13 cellular contexts compared by ENCODE assay signal in the genomic region with DNA sequence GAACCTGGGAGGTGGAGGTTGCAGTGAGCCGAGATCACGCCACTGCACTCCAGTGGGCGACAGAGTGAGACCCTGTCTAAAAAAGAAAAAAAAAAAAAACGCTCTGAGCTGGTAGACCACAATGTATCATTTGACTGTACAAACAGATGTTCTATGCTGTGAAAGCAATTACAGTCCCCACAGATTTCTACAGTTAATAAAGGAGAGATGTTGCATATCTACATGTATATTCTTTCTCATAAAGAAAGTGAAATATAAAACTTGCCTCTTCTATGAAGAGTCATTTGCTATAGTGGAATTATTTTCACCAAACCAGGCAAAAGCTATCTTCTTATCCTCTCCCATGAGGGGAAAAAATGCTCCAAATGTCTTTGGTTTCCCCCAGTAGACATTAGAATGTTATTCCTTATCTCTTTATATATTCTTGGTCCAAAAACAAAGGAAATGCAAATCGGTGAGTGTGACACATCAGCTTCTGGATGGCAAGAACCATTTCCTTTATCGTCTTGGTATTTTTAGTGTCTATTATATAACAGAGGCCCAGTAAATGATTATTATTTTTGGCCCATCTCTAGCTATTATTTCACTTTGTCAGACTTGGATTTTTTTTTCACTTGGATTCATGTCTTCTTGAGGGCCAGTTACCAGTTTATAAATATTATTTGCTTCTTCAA.
DNase-seq lines count a peak whose midpoint lies in the region; ATAC-seq and TF ChIP-seq lines count a peak whose summit lies in the region.
"Had no signal": no experiment of that assay in that cellular context is flagged by ENCODE, and none has a peak within 500 bp of the region (broad histone marks: within the 10 kb centered on the region; RNA-seq: fewer than 3 reads in every experiment).

No MANE protein-coding gene starts in this region.

- H3K4me3 Mint-ChIP-seq in central memory CD8-positive, alpha-beta T cell, result no peak overlapping the region
- no peak overlapping the region for H3K4me3 Mint-ChIP-seq in naive thymus-derived CD4-positive, alpha-beta T cell
- H3K4me3 Mint-ChIP-seq in activated CD8-positive, alpha-beta T cell treated with anti-CD3 and anti-CD28 coated beads, Interleukin-2, amount 10 ng/mL, durations not matched to agents 7 days and 5 days, result no peak overlapping the region
- H3K4me3 Mint-ChIP-seq: T-helper 1 cell treated with Interleukin-12 subunit alpha and Interleukin-12 subunit beta and Interleukin-4 antibody, amounts not matched to agents 30 μg/mL and 1 μg/mL, for 36 hours had no signal

- ATAC-seq in GM18505 (IDR thresholded peaks at IDR 0.05; ENCODE audit: unreplicated experiment) (peak; percentile 85), GM21447 (IDR thresholded peaks at IDR 0.05; ENCODE audit: unreplicated experiment) (peak; percentile 49), HG03108 (IDR thresholded peaks at IDR 0.05; ENCODE audit: unreplicated experiment) (peak; percentile 60)
- no peak for ATAC-seq in central memory CD8-positive, alpha-beta T cell (replicated peaks; ENCODE audit: extremely low read depth, poor library complexity, severe bottlenecking)
- no peak for ATAC-seq in naive thymus-derived CD4-positive, alpha-beta T cell
- ATAC-seq in activated CD8-positive, alpha-beta T cell treated with anti-CD3 and anti-CD28 coated beads, Interleukin-2, amount 10 ng/mL, durations not matched to agents 7 days and 5 days, result no peak

- peak overlapping the region; percentile 70 for H3K27ac Mint-ChIP-seq in central memory CD8-positive, alpha-beta T cell (ENCODE audit: low read depth)
- no peak overlapping the region for H3K27ac Mint-ChIP-seq in naive thymus-derived CD4-positive, alpha-beta T cell
- no peak overlapping the region for H3K27ac Mint-ChIP-seq in activated CD8-positive, alpha-beta T cell treated with anti-CD3 and anti-CD28 coated beads, Interleukin-2, amount 10 ng/mL, durations not matched to agents 7 days and 5 days
- H3K27ac Mint-ChIP-seq: T-helper 1 cell treated with Interleukin-12 subunit alpha and Interleukin-12 subunit beta and Interleukin-4 antibody, amounts not matched to agents 30 μg/mL and 1 μg/mL, for 36 hours had no signal

- no peaks in the 10 kb centered on the region for H3K9me3 Mint-ChIP-seq in central memory CD8-positive, alpha-beta T cell
- H3K9me3 Mint-ChIP-seq in naive thymus-derived CD4-positive, alpha-beta T cell, result no peaks in the 10 kb centered on the region
- H3K9me3 Mint-ChIP-seq in activated CD8-positive, alpha-beta T cell treated with anti-CD3 and anti-CD28 coated beads, Interleukin-2, amount 10 ng/mL, durations not matched to agents 7 days and 5 days (ENCODE audit: insufficient read depth), result no peaks in the 10 kb centered on the region
- H3K9me3 Mint-ChIP-seq: T-helper 1 cell treated with Interleukin-12 subunit alpha and Interleukin-12 subunit beta and Interleukin-4 antibody, amounts not matched to agents 30 μg/mL and 1 μg/mL, for 36 hours had no signal

- H3K27me3 Mint-ChIP-seq in central memory CD8-positive, alpha-beta T cell, result no peaks in the 10 kb centered on the region
- H3K27me3 Mint-ChIP-seq in naive thymus-derived CD4-positive, alpha-beta T cell, result no peaks in the 10 kb centered on the region
- no peaks in the 10 kb centered on the region for H3K27me3 Mint-ChIP-seq in activated CD8-positive, alpha-beta T cell treated with anti-CD3 and anti-CD28 coated beads, Interleukin-2, amount 10 ng/mL, durations not matched to agents 7 days and 5 days (ENCODE audit: low read depth)

- no peaks in the 10 kb centered on the region for H3K27me3 ChIP-seq in naive thymus-derived CD4-positive, alpha-beta T cell (ENCODE audit: control insufficient read depth in 2 of 2, insufficient read depth in 2 of 2, low read length in 2 of 2)

- peaks cover 6% of the 10 kb centered on the region for H3K36me3 Mint-ChIP-seq in central memory CD8-positive, alpha-beta T cell (ENCODE audit: insufficient read depth)
- H3K36me3 Mint-ChIP-seq in naive thymus-derived CD4-positive, alpha-beta T cell, result peaks cover 4 to 47% (median 38%) of the 10 kb centered on the region in 5 donors
- peaks cover 4% of the 10 kb centered on the region for H3K36me3 Mint-ChIP-seq in activated CD8-positive, alpha-beta T cell treated with anti-CD3 and anti-CD28 coated beads, Interleukin-2, amount 10 ng/mL, durations not matched to agents 7 days and 5 days (ENCODE audit: low read depth)

- H3K27ac ChIP-seq in naive thymus-derived CD4-positive, alpha-beta T cell (ENCODE audit: low read depth, low read length), result no peak overlapping the region
- H3K27ac ChIP-seq: KMS-11 had no signal

- no peaks in the 10 kb centered on the region for H3K4me1 Mint-ChIP-seq in central memory CD8-positive, alpha-beta T cell
- H3K4me1 Mint-ChIP-seq in naive thymus-derived CD4-positive, alpha-beta T cell, result peaks cover 0 to 13% (median 0%) of the 10 kb centered on the region in 7 donors
- peaks cover 7% of the 10 kb centered on the region for H3K4me1 Mint-ChIP-seq in activated CD8-positive, alpha-beta T cell treated with anti-CD3 and anti-CD28 coated beads, Interleukin-2, amount 10 ng/mL, durations not matched to agents 7 days and 5 days (ENCODE audit: low read depth)

- TF ChIP-seq POLR2A in GM18505 (IDR thresholded peaks at IDR 0.05; ENCODE audit: borderline replicate concordance, extremely low read depth, insufficient read depth, insufficient read length), result no peak

- no peaks in the 10 kb centered on the region for H3K36me3 ChIP-seq in naive thymus-derived CD4-positive, alpha-beta T cell (ENCODE audit: control insufficient read depth in 2 of 3, insufficient read depth in 3 of 3, low read length in 3 of 3)

- CTCF ChIA-PET in naive thymus-derived CD4-positive, alpha-beta T cell (lab: Charles Lee), result no interaction called here
- CTCF ChIA-PET in activated CD8-positive, alpha-beta T cell treated with anti-CD3 and anti-CD28 coated beads, Interleukin-2, amount 10 ng/mL, durations not matched to agents 7 days and 5 days (lab: Charles Lee), result interaction anchor here (1.0 kb wide), 1 partner anchor 15 kb away, joined by 3 read pairs; no protein-coding TSS in a partner anchor

- H3K9me3 ChIP-seq in naive thymus-derived CD4-positive, alpha-beta T cell (ENCODE audit: control insufficient read depth in 2 of 3, low read length in 3 of 3), result no peaks in the 10 kb centered on the region

- DNase-seq in central memory CD8-positive, alpha-beta T cell (ENCODE audit: low spot score in 2 of 2), result no peak
- DNase-seq in COLO668 (lab: John Stamatoyannopoulos, UW; ENCODE audit: unreplicated experiment) (no peak), Ammon's horn (ENCODE audit: low spot score) (no peak)
- DNase-seq in naive thymus-derived CD4-positive, alpha-beta T cell, result no peak
- DNase-seq in activated CD8-positive, alpha-beta T cell treated with anti-CD3 and anti-CD28 coated beads, Interleukin-2, amount 10 ng/mL, durations not matched to agents 7 days and 5 days, result no peak
- DNase-seq: activated T-cell treated with anti-CD3 and anti-CD28 coated beads, Interleukin-2, amount 50 U/mL, for 48 hours; NCI-H82; stimulated activated naive CD4-positive, alpha-beta T cell treated with Interleukin-2 at 50 U/mL for 16 hours had no signal

- H3K4me3 ChIP-seq in naive thymus-derived CD4-positive, alpha-beta T cell (ENCODE audit: low read length), result no peak overlapping the region

- no peaks in the 10 kb centered on the region for H3K4me1 ChIP-seq in naive thymus-derived CD4-positive, alpha-beta T cell (ENCODE audit: control insufficient read depth in 2 of 2, insufficient read depth in 2 of 2, low read length in 2 of 2)

- intact Hi-C loops in naive thymus-derived CD4-positive, alpha-beta T cell (cut with micrococcal nuclease), result no loop called here

- POLR2A ChIA-PET in naive thymus-derived CD4-positive, alpha-beta T cell (lab: Charles Lee), result interaction anchor here (1.1 kb wide), 1 partner anchor 11 kb away, joined by 3 read pairs; no protein-coding TSS in a partner anchor
- POLR2A ChIA-PET in activated CD8-positive, alpha-beta T cell treated with anti-CD3 and anti-CD28 coated beads, Interleukin-2, amount 10 ng/mL, durations not matched to agents 7 days and 5 days (lab: Charles Lee), result no interaction called here

Comparison
In these comparisons a context has a peak if more than half of its experiments do, and no peak if none do; other contexts are left out.
1. ATAC-seq: peak in GM18505 (single experiment), GM21447 (single experiment) and HG03108 (single experiment); none in central memory CD8-positive, alpha-beta T cell (single experiment), naive thymus-derived CD4-positive, alpha-beta T cell (single experiment) and activated CD8-positive, alpha-beta T cell treated with anti-CD3 and anti-CD28 coated beads, Interleukin-2, amount 10 ng/mL, durations not matched to agents 7 days and 5 days (single experiment).